In genomic region chr7:158404031-158404761, GRCh38 we compare ENCODE assay signal across 18 cellular contexts.
DNase-seq lines count a peak whose midpoint lies in the region; ATAC-seq and TF ChIP-seq lines count a peak whose summit lies in the region.
"Had no signal": no experiment of that assay in that cellular context is flagged by ENCODE, and none has a peak within 500 bp of the region (broad histone marks: within the 10 kb centered on the region; RNA-seq: fewer than 3 reads in every experiment).

No MANE protein-coding gene starts in this region.

- peaks cover 14% of the 10 kb centered on the region for H3K36me3 Mint-ChIP-seq in endothelial cell (ENCODE audit: low read depth, unreplicated experiment)

- H3K27ac ChIP-seq in RWPE1 (peak overlapping the region; percentile 78), neuronal stem cell (replicated peaks; ENCODE audit: low read length) (no peak overlapping the region)
- H3K27ac ChIP-seq: A549 had no signal

- peak overlapping the region; percentile 59 for H3K18ac ChIP-seq in neuronal stem cell (ENCODE audit: low read length)

- ATAC-seq in GM21529 (IDR thresholded peaks at IDR 0.05; ENCODE audit: unreplicated experiment) (no peak), GM21619 (IDR thresholded peaks at IDR 0.05; ENCODE audit: unreplicated experiment) (no peak)
- ATAC-seq: A549 had no signal

- H3K36me3 ChIP-seq in H7 (replicated peaks; ENCODE audit: control insufficient read depth, insufficient read depth, low read length) (no peaks in the 10 kb centered on the region), neuronal stem cell (replicated peaks in 1 of 2; ENCODE audit: control insufficient read depth in 2 of 2, insufficient read depth in 2 of 2, low read length in 2 of 2) (no peaks in the 10 kb centered on the region)
- H3K36me3 ChIP-seq: BE2C had no signal

- no peaks in the 10 kb centered on the region for H3K4me1 Mint-ChIP-seq in endothelial cell (ENCODE audit: unreplicated experiment)

- peak; percentile 70 for DNase-seq in H7
- DNase-seq in RWPE1 (ENCODE audit: low spot score), result peak; percentile 16
- no peak for DNase-seq in endothelial cell (ENCODE audit: low spot score)
- no peak for DNase-seq in neuronal stem cell (ENCODE audit: low spot score)
- no peak for DNase-seq in central memory CD4-positive, alpha-beta T cell
- DNase-seq: BE2C, DMS53, GDM1, Karpas-422, NCI-H1694, NCI-H2081, NCI-H2171, NCI-H345, NCI-H524, SHP77 had no signal

- H2BK120ac ChIP-seq in neuronal stem cell (ENCODE audit: low read depth, low read length), result no peak overlapping the region

- H3K9me3 Mint-ChIP-seq in endothelial cell (ENCODE audit: unreplicated experiment), result peaks cover 44% of the 10 kb centered on the region

- H3K27me3 Mint-ChIP-seq in endothelial cell (ENCODE audit: unreplicated experiment), result peaks cover 8% of the 10 kb centered on the region

- POLR2A ChIA-PET in RWPE1 (lab: Yijun Ruan, JAX; ENCODE audit: low non-redundant PET), result no interaction called here

- no peak overlapping the region for H4K8ac ChIP-seq in neuronal stem cell (ENCODE audit: low read depth, low read length)

- H3K4ac ChIP-seq in neuronal stem cell (ENCODE audit: low read length), result no peak overlapping the region

- H4K91ac ChIP-seq in neuronal stem cell (ENCODE audit: low read depth, low read length, poor library complexity), result no peak overlapping the region

- no peak overlapping the region for H2BK15ac ChIP-seq in neuronal stem cell (ENCODE audit: low read length)

- H2BK5ac ChIP-seq in neuronal stem cell (ENCODE audit: low read length), result no peak overlapping the region

- no peak overlapping the region for H2AK5ac ChIP-seq in neuronal stem cell (ENCODE audit: low read depth, low read length)

- no CpG with 5 or more reads among the region's 23 CpGs for WGBS in neuronal stem cell (ENCODE audit: extremely low coverage in 2 of 2, insufficient read length in 2 of 2, insufficient replicate concordance in 1 of 2), 2 donors

- H3K14ac ChIP-seq in neuronal stem cell (ENCODE audit: low read length), result no peak overlapping the region

- peak overlapping the region; percentile 77 for H3K27ac Mint-ChIP-seq in endothelial cell (ENCODE audit: unreplicated experiment)

- H3K4me3 ChIP-seq in H7 (ENCODE audit: insufficient read depth, low read depth, low read length), result no peak overlapping the region
- no peak overlapping the region for H3K4me3 ChIP-seq in neuronal stem cell (ENCODE audit: low read length in 2 of 2)
- H3K4me3 ChIP-seq: A549 had no signal

- peaks cover 0 to 3% of the 10 kb centered on the region in 2 donors for H3K4me1 ChIP-seq in neuronal stem cell (ENCODE audit: control insufficient read depth in 2 of 2, insufficient read depth in 1 of 2, low read depth in 1 of 2, low read length in 2 of 2)
- H3K4me1 ChIP-seq: A549, BE2C had no signal

- H2BK12ac ChIP-seq in neuronal stem cell (ENCODE audit: low read length), result no peak overlapping the region

- no peak overlapping the region for H2AFZ ChIP-seq in neuronal stem cell (ENCODE audit: low read length)

- CTCF ChIA-PET in RWPE1 (lab: Yijun Ruan, JAX), result no interaction called here

- H3K4me2 ChIP-seq in neuronal stem cell (ENCODE audit: insufficient read depth, low read length, poor library complexity, severe bottlenecking), result no peak overlapping the region
- H3K4me2 ChIP-seq: A549 had no signal

- no peak overlapping the region for H3K9ac ChIP-seq in neuronal stem cell (ENCODE audit: low read depth, low read length, poor library complexity)

- no peaks in the 10 kb centered on the region for H3K27me3 ChIP-seq in H7 (ENCODE audit: control insufficient read depth, insufficient read depth, low read length)
- peaks cover 0 to 2% (median 0%) of the 10 kb centered on the region in 3 experiments for H3K27me3 ChIP-seq in neuronal stem cell (ENCODE audit: control insufficient read depth in 3 of 3, insufficient read depth in 3 of 3, low read depth in 1 of 3, low read length in 3 of 3)
- H3K27me3 ChIP-seq: BE2C had no signal

- TF ChIP-seq CTCF in RWPE1 (conservative IDR thresholded peaks at IDR 0.05; ENCODE audit: low read depth), result no peak
- no peak for TF ChIP-seq CTCF in endothelial cell (IDR thresholded peaks at IDR 0.05; ENCODE audit: unreplicated experiment)

- no peak overlapping the region for H3K23ac ChIP-seq in neuronal stem cell (ENCODE audit: low read depth, low read length, poor library complexity)

- no peaks in the 10 kb centered on the region for H3K9me3 ChIP-seq in neuronal stem cell (replicated peaks in 1 of 2; ENCODE audit: control insufficient read depth in 2 of 2, insufficient read depth in 1 of 2, low read depth in 1 of 2, low read length in 2 of 2)
- H3K9me3 ChIP-seq: BE2C had no signal

- peak overlapping the region; percentile 71 for H3K4me3 Mint-ChIP-seq in endothelial cell (ENCODE audit: unreplicated experiment)

- no peaks in the 10 kb centered on the region for H3K79me1 ChIP-seq in neuronal stem cell (ENCODE audit: low read depth, low read length)

Comparison
In these comparisons a context has a peak if more than half of its experiments do, and no peak if none do; other contexts are left out.
1. DNase-seq: peak in H7 (single experiment) and RWPE1 (single experiment); none in endothelial cell (single experiment), neuronal stem cell (single experiment) and central memory CD4-positive, alpha-beta T cell (single experiment).